ENCODE assay signal across 8 cellular contexts in the genomic region with DNA sequence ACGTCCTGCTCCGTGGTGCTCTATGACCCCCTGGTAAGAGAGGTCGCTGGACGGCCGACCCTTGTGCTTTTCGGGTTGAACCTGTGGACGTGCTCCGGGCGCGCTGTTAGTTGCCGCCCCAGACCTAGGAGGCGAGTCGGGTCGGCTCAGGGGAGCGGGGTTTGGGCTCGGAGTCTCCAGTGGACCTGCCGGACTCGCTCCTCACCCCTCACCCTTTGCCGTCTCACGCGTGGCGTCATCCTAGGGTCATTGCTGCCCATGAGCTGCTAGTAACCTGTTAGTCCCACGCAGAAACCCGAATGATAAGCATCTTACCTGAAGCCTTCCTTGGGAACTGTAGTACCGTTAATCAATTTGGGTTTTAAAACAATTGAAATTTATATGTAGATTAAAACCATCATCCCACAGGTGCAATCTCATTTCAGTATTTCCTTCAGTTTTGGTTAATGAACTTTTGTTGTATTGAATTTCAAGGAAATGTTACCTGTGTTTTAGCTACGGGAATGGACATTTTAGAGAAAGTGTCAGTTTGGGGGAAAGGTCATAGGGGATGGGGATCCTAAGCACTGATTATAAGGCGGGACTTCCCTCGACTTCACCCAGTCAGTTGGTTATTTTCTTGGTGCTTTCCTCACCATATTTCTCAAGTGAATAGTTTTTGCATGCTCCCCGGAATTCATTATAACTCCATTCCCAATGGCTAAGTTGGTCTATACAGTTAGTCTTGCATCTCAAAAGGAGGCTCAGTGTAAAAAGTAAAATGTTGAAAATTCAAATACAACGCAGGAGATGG. TPM values are rescaled to one million over a fixed set of nuclear protein-coding genes. Genes with fewer than 3 reads are reported as not detected.
DNase-seq lines count a peak whose midpoint lies in the region; ATAC-seq and TF ChIP-seq lines count a peak whose summit lies in the region.

No MANE protein-coding gene starts in this region.

- no peaks in the 10 kb centered on the region for H3K27me3 Mint-ChIP-seq in activated CD4-positive, alpha-beta T cell treated with anti-CD3 and anti-CD28 coated beads for 36 hours

- POLR2A ChIA-PET in activated CD4-positive, alpha-beta T cell treated with anti-CD3 and anti-CD28 coated beads for 36 hours (lab: Charles Lee): interaction anchor here (0.9 to 1.0 kb wide), 2 partner anchors 12 to 158 kb away, joined by 4 to 7 read pairs; partner anchors contain the start of gene RMP24

- TF ChIP-seq EP300 in esophagus muscularis mucosa (IDR thresholded peaks at IDR 0.05): no peak

- H3K18ac ChIP-seq in neuronal stem cell (ENCODE audit: low read length): peak overlapping the region; percentile 92

- no peaks in the 10 kb centered on the region for H3K27me3 ChIP-seq in SJCRH30
- H3K27me3 ChIP-seq in esophagus muscularis mucosa: no peaks in the 10 kb centered on the region
- H3K27me3 ChIP-seq in neuronal stem cell (ENCODE audit: control insufficient read depth in 3 of 3, insufficient read depth in 3 of 3, low read depth in 1 of 3, low read length in 3 of 3): no peaks in the 10 kb centered on the region

- H3K9me3 Mint-ChIP-seq in activated CD4-positive, alpha-beta T cell treated with anti-CD3 and anti-CD28 coated beads for 36 hours (ENCODE audit: low read depth): no peaks in the 10 kb centered on the region

- peak overlapping the region; percentile 95 for H3K27ac Mint-ChIP-seq in activated CD4-positive, alpha-beta T cell treated with anti-CD3 and anti-CD28 coated beads for 36 hours

- no peak for DNase-seq in activated CD4-positive, alpha-beta T cell treated with anti-CD3 and anti-CD28 coated beads for 36 hours
- no peak for DNase-seq in activated CD4-positive, alpha-beta T cell treated with anti-CD3 and anti-CD28 coated beads for 1 hour
- no peak for DNase-seq in SJCRH30
- no peak for DNase-seq in esophagus muscularis mucosa (ENCODE audit: extremely low spot score)
- DNase-seq in neuronal stem cell (ENCODE audit: low spot score): peak; percentile 0
- DNase-seq in NCI-H2107 (lab: John Stamatoyannopoulos, UW): no peak
- no peak for DNase-seq in SW 1271 (lab: John Stamatoyannopoulos, UW)

- H3K4me3 ChIP-seq in SJCRH30 (peak overlapping the region; percentile 99), esophagus muscularis mucosa (peak overlapping the region; percentile 80 to 93 (median 89)), neuronal stem cell (ENCODE audit: low read length in 2 of 2) (peak overlapping the region; percentile 93 to 97)

- peak overlapping the region; percentile 92 for H3K4me3 Mint-ChIP-seq in activated CD4-positive, alpha-beta T cell treated with anti-CD3 and anti-CD28 coated beads for 36 hours

- CTCF ChIA-PET in activated CD4-positive, alpha-beta T cell treated with anti-CD3 and anti-CD28 coated beads for 36 hours (lab: Charles Lee): interaction anchor here (0.7 kb wide), 1 partner anchor 16 kb away, joined by 3 read pairs; no protein-coding TSS in a partner anchor

- H3K14ac ChIP-seq in neuronal stem cell (ENCODE audit: low read length): peak overlapping the region; percentile 22

- peak overlapping the region; percentile 91 for H2BK5ac ChIP-seq in neuronal stem cell (ENCODE audit: low read length)

- no peak overlapping the region for H2BK120ac ChIP-seq in neuronal stem cell (ENCODE audit: low read depth, low read length)

- peaks cover 29% of the 10 kb centered on the region for H3K36me3 Mint-ChIP-seq in activated CD4-positive, alpha-beta T cell treated with anti-CD3 and anti-CD28 coated beads for 36 hours (ENCODE audit: low read depth)

- H3K4ac ChIP-seq in neuronal stem cell (ENCODE audit: low read length): no peak overlapping the region

- 5% methylated on average over 21 of the region's 30 CpGs for WGBS in esophagus muscularis mucosa
- no CpG with 5 or more reads among the region's 30 CpGs for WGBS in neuronal stem cell (ENCODE audit: extremely low coverage in 2 of 2, insufficient read length in 2 of 2, insufficient replicate concordance in 1 of 2), 2 donors

- peaks cover 56% of the 10 kb centered on the region for H3K4me1 Mint-ChIP-seq in activated CD4-positive, alpha-beta T cell treated with anti-CD3 and anti-CD28 coated beads for 36 hours

- H3K4me1 ChIP-seq in SJCRH30 (no peaks in the 10 kb centered on the region), esophagus muscularis mucosa (peaks cover 29 to 51% (median 38%) of the 10 kb centered on the region in 4 donors), neuronal stem cell (ENCODE audit: control insufficient read depth in 2 of 2, insufficient read depth in 1 of 2, low read depth in 1 of 2, low read length in 2 of 2) (peaks cover 0 to 8% of the 10 kb centered on the region in 2 donors)

- H4K91ac ChIP-seq in neuronal stem cell (ENCODE audit: low read depth, low read length, poor library complexity): no peak overlapping the region

- no peak for TF ChIP-seq POLR2A in esophagus muscularis mucosa (IDR thresholded peaks at IDR 0.05; ENCODE audit: low read depth)

- no peak overlapping the region for H2BK15ac ChIP-seq in neuronal stem cell (ENCODE audit: low read length)

- H4K8ac ChIP-seq in neuronal stem cell (ENCODE audit: low read depth, low read length): no peak overlapping the region

- H2BK12ac ChIP-seq in neuronal stem cell (ENCODE audit: low read length): no peak overlapping the region

- peaks cover 2% of the 10 kb centered on the region; the same call in 1 of the 2 replicates for H3K36me3 ChIP-seq in SJCRH30
- H3K36me3 ChIP-seq in esophagus muscularis mucosa: peaks cover 0 to 15% (median 6%) of the 10 kb centered on the region in 4 donors
- H3K36me3 ChIP-seq in neuronal stem cell (replicated peaks in 1 of 2; ENCODE audit: control insufficient read depth in 2 of 2, insufficient read depth in 2 of 2, low read length in 2 of 2): peaks cover 12 to 54% of the 10 kb centered on the region in 2 donors

- TF ChIP-seq CTCF in esophagus muscularis mucosa (IDR thresholded peaks at IDR 0.05): no peak

- H3K27ac ChIP-seq in SJCRH30: peak overlapping the region; percentile 100
- peak overlapping the region; percentile 92 to 99 (median 95) for H3K27ac ChIP-seq in esophagus muscularis mucosa (replicated peaks in 1 of 4)
- H3K27ac ChIP-seq in neuronal stem cell (replicated peaks; ENCODE audit: low read length): peak overlapping the region; percentile 34

- peak overlapping the region; percentile 70 for H2AK5ac ChIP-seq in neuronal stem cell (ENCODE audit: low read depth, low read length)

- peak overlapping the region; percentile 60 for H3K4me2 ChIP-seq in neuronal stem cell (ENCODE audit: insufficient read depth, low read length, poor library complexity, severe bottlenecking)

- peak; percentile 21 for ATAC-seq in activated CD4-positive, alpha-beta T cell treated with anti-CD3 and anti-CD28 coated beads for 36 hours
- ATAC-seq in HG02840 (IDR thresholded peaks at IDR 0.05; ENCODE audit: low FRiP score, unreplicated experiment): peak; percentile 17

- H3K9me3 ChIP-seq in SJCRH30 (replicated peaks) (no peaks in the 10 kb centered on the region), esophagus muscularis mucosa (no peaks in the 10 kb centered on the region), neuronal stem cell (replicated peaks in 1 of 2; ENCODE audit: control insufficient read depth in 2 of 2, insufficient read depth in 1 of 2, low read depth in 1 of 2, low read length in 2 of 2) (no peaks in the 10 kb centered on the region)

- intact Hi-C loops in activated CD4-positive, alpha-beta T cell treated with anti-CD3 and anti-CD28 coated beads for 36 hours (cut with DNase I, micrococcal nuclease): loop anchor here in 1 of 2 experiments (10.0 kb wide), 1 partner anchor 115 kb away; no protein-coding TSS in a partner anchor
- intact Hi-C loops in esophagus muscularis mucosa (cut with DNase I): loop anchor here (10.0 kb wide), 1 partner anchor 105 kb away; no protein-coding TSS in a partner anchor

- H2AFZ ChIP-seq in neuronal stem cell (ENCODE audit: low read length): peak overlapping the region; percentile 100

- H3K23ac ChIP-seq in neuronal stem cell (ENCODE audit: low read depth, low read length, poor library complexity): peak overlapping the region; percentile 96

- H3K9ac ChIP-seq in neuronal stem cell (ENCODE audit: low read depth, low read length, poor library complexity): peak overlapping the region; percentile 94

- H3K79me1 ChIP-seq in neuronal stem cell (ENCODE audit: low read depth, low read length): peaks cover 5% of the 10 kb centered on the region

RNA-seq across cellular contexts. Expression of gene ELP2, which starts 0.5 kb away (rescaled TPM):
- 100 to 1,000 TPM in 1 of 2 experiments, 10 to 100 TPM in 1; 76.5 to 114 TPM for total RNA-seq in activated CD4-positive, alpha-beta T cell treated with anti-CD3 and anti-CD28 coated beads for 36 hours
- total RNA-seq in SJCRH30 (2014; rRNA removed; shearing (Covaris generic)): 53.8 and 72.2 TPM in 2 replicates
- 10 to 100 TPM; 43.4 to 63.1 (median 48.2) TPM for total RNA-seq in esophagus muscularis mucosa
- polyA plus RNA-seq in neuronal stem cell (2013, experiment 1 of 2): 64.1 TPM
- 65.3 TPM for polyA plus RNA-seq in neuronal stem cell (2013, experiment 2 of 2)

RNA-seq across cellular contexts. Expression of gene SLC39A6, which starts 1.1 kb away (rescaled TPM):
- 10 to 100 TPM; 23.9 to 28.6 TPM for total RNA-seq in activated CD4-positive, alpha-beta T cell treated with anti-CD3 and anti-CD28 coated beads for 36 hours
- 45.7 and 50.6 TPM in 2 replicates for total RNA-seq in SJCRH30 (2014; rRNA removed; shearing (Covaris generic))
- 10 to 100 TPM; 26.6 to 39.1 (median 33.5) TPM for total RNA-seq in esophagus muscularis mucosa
- polyA plus RNA-seq in neuronal stem cell (2013, experiment 1 of 2): 55.3 TPM
- 56.0 TPM for polyA plus RNA-seq in neuronal stem cell (2013, experiment 2 of 2)

RNA-seq across cellular contexts. Expression of gene MOCOS, which starts 57.1 kb away (rescaled TPM):
- under 1 TPM; 0.07 to 0.11 TPM for total RNA-seq in activated CD4-positive, alpha-beta T cell treated with anti-CD3 and anti-CD28 coated beads for 36 hours
- 0.05 TPM in 1 of 2 replicates, not detected in the other for total RNA-seq in SJCRH30 (2014; rRNA removed; shearing (Covaris generic))
- 1 to 10 TPM in 3 of 4 donors, under 1 TPM in 1; 0.98 to 1.7 (median 1.4) TPM for total RNA-seq in esophagus muscularis mucosa
- 0.03 TPM for polyA plus RNA-seq in neuronal stem cell (2013, experiment 1 of 2)
- 0.03 TPM for polyA plus RNA-seq in neuronal stem cell (2013, experiment 2 of 2)

Comparison
In these comparisons a context has a peak if more than half of its experiments do, and no peak if none do; other contexts are left out.
1. H3K27ac ChIP-seq: peak in every context shown above with its lines; median percentile 100 in SJCRH30; 95 in esophagus muscularis mucosa; 34 in neuronal stem cell.